ENCODE assay signal across 20 cellular contexts in the genomic region with DNA sequence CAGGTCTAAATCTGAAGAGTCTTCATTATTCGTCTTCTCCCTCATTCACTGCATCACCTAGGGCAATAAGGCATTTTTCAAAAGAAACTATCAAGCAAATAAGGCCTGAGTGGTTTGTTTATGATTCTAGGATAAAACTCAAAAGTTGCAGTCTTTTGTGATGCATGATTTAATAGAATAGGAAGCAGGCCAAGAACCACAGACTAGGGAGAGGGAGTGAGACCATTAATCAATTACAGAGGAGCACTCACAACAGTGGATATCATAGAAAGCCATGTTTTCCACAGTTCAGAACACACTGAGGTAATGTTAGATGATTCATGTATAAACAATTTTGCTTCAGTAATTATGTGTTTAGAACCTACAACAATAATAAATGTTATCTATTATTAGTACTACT.
DNase-seq lines count a peak whose midpoint lies in the region; ATAC-seq and TF ChIP-seq lines count a peak whose summit lies in the region.
"Had no signal": no experiment of that assay in that cellular context is flagged by ENCODE, and none has a peak within 500 bp of the region (broad histone marks: within the 10 kb centered on the region; RNA-seq: fewer than 3 reads in every experiment).

No MANE protein-coding gene starts in this region.

- CTCF ChIA-PET in A673 (lab: Charles Lee), result no interaction called here

- TF ChIP-seq CTCF in A673 (conservative IDR thresholded peaks at IDR 0.05; ENCODE audit: low read depth, low read length) (no peak), HFF-Myc (IDR thresholded peaks at IDR 0.05; ENCODE audit: low read depth, low read length, missing control alignments) (no peak), kidney epithelial cell (IDR thresholded peaks at IDR 0.05; ENCODE audit: insufficient read depth, low read length, poor library complexity, severe bottlenecking) (no peak)

- H3K4me3 ChIP-seq in A673 (ENCODE audit: low read depth, low read length, poor library complexity, severe bottlenecking) (no peak overlapping the region), HFF-Myc (replicated peaks; ENCODE audit: low read depth, low read length) (no peak overlapping the region), kidney epithelial cell (ENCODE audit: low read depth, low read length) (no peak overlapping the region)
- H3K4me3 ChIP-seq: A549, dorsolateral prefrontal cortex, GM12878, lung, tibial nerve had no signal

- BruUV-seq in A673 (replicated peaks; lab: Mats Ljungman, UMichigan), result no TSS peak

- no peak overlapping the region for H3K27ac ChIP-seq in A673 (ENCODE audit: low read depth, low read length, poor library complexity, severe bottlenecking)
- H3K27ac ChIP-seq: A549, dorsolateral prefrontal cortex, tibial nerve had no signal

- DNase-seq in A673 (ENCODE audit: low spot score) (peak; percentile 26), HFF-Myc (ENCODE audit: extremely low read depth, low read depth) (peak; percentile 24), astrocyte of the hippocampus (ENCODE audit: low read depth, low spot score) (peak; percentile 83), kidney epithelial cell (ENCODE audit: low read depth) (peak; percentile 69), amygdala (lab: John Stamatoyannopoulos, UW) (no peak), RKO (ENCODE audit: low spot score) (no peak)
- DNase-seq in activated CD8-positive, alpha-beta memory T cell treated with anti-CD3 and anti-CD28 coated beads, Interleukin-2, amount 50 U/mL, for 48 hours, result no peak
- DNase-seq: activated naive CD4-positive, alpha-beta T cell; dorsolateral prefrontal cortex; GOT3; NCI-H1417 treated with DMSO at 0.1 percent for 48 hours; SIG-M5; stimulated activated naive B cell treated with anti-CD40 and anti-IgM and Interleukin-4, amounts not matched to agents 10 μg/mL and 1 μg/mL and 100 μg/mL, for 72 hours had no signal

- H3K36me3 ChIP-seq in A673 (ENCODE audit: insufficient read depth, low read length, poor library complexity, severe bottlenecking) (no peaks in the 10 kb centered on the region), kidney epithelial cell (ENCODE audit: control insufficient read depth, insufficient read depth, low read length) (no peaks in the 10 kb centered on the region)
- H3K36me3 ChIP-seq: tibial nerve had no signal

- ATAC-seq in HG03565 (IDR thresholded peaks at IDR 0.05; ENCODE audit: unreplicated experiment), result no peak
- ATAC-seq: A549; activated CD4-positive, CD25-positive, alpha-beta regulatory T cell treated with anti-CD3 and anti-CD28 coated beads, Interleukin-2, amount 50 U/mL, for 24 hours; GM12878; natural killer cell treated with Interleukin-12 subunit alpha and Interleukin-12 subunit beta and Interleukin-15 and Interleukin-18, amount 100 ng/mL, for 72 hours; stimulated activated naive B cell treated with anti-CD40 and anti-IgM and Interleukin-4, amounts not matched to agents 10 μg/mL and 1 μg/mL and 100 μg/mL, for 72 hours had no signal

- H3K9me3 ChIP-seq in A673 (ENCODE audit: low read depth, low read length, poor library complexity, severe bottlenecking), result no peaks in the 10 kb centered on the region
- H3K9me3 ChIP-seq: A549, tibial nerve had no signal

- POLR2A ChIA-PET in A673 (lab: Charles Lee; ENCODE audit: low non-redundant PET), result no interaction called here

- peaks cover 11% of the 10 kb centered on the region for H3K4me1 ChIP-seq in A673 (ENCODE audit: insufficient read depth, low read length, poor library complexity, severe bottlenecking)
- H3K4me1 ChIP-seq: A549, tibial nerve had no signal

- H3K27me3 ChIP-seq in A673 (replicated peaks; ENCODE audit: insufficient read depth, low read depth, low read length, poor library complexity), result peaks cover 9% of the 10 kb centered on the region
- H3K27me3 ChIP-seq in kidney epithelial cell (ENCODE audit: control insufficient read depth, insufficient read depth, low read length), result no peaks in the 10 kb centered on the region
- H3K27me3 ChIP-seq: dorsolateral prefrontal cortex, tibial nerve had no signal

- intact Hi-C loops in A673 (cut with micrococcal nuclease; ENCODE audit: unreplicated experiment), result no loop called here

Comparison
In these comparisons a context has a peak if more than half of its experiments do, and no peak if none do; other contexts are left out.
1. DNase-seq: peak in A673 (single experiment), HFF-Myc (single experiment), astrocyte of the hippocampus (single experiment) and kidney epithelial cell (single experiment); none in activated CD8-positive, alpha-beta memory T cell treated with anti-CD3 and anti-CD28 coated beads, Interleukin-2, amount 50 U/mL, for 48 hours (single experiment), amygdala (0 of 56) and RKO (single experiment).